8 cellular contexts compared by ENCODE assay signal in the genomic region with DNA sequence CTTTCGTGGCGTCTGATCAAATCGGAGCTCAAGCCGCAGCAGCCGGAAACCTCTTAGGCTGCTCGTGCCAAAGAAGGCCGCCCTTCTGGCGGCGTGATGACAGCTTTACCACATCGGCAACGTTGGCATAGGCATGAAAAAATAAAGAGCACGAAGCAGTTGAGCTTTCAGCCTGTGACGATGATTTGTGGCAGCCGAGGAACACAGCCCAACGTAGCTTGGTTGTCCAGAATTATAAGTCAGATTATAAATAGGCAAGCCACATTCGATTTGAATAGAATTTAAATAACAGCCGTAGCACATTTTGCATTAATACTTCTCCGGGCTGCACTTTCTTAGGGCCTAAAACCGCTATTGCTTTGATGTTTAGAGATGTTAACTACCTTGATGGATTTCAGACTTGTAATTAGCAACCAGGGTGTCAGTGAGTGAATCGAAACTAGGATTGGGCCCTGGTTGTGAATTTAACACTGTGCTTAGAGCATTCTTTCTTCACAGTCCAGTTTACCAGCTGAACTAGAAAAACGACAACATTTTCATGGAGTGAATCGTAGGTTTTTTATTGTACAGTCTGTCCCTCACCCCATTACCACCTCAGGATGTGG. TPM values are rescaled to one million over a fixed set of nuclear protein-coding genes. Genes with fewer than 3 reads are reported as not detected.
DNase-seq lines count a peak whose midpoint lies in the region; ATAC-seq and TF ChIP-seq lines count a peak whose summit lies in the region.

No MANE protein-coding gene starts in this region.

- H3K4me3 Mint-ChIP-seq in Caco-2 (ENCODE audit: unreplicated experiment) (peak overlapping the region; percentile 82), osteocyte (ENCODE audit: unreplicated experiment) (peak overlapping the region; percentile 98)

- H3K36me3 Mint-ChIP-seq in Caco-2 (ENCODE audit: insufficient read depth, unreplicated experiment) (peaks cover 29% of the 10 kb centered on the region), osteocyte (ENCODE audit: unreplicated experiment) (no peaks in the 10 kb centered on the region)

- H3K4me1 ChIP-seq in Caco-2 (0 out of 2 replicates have a peak, but pooled peaks cover 4% of the 10 kb centered on the region), SJCRH30 (no peaks in the 10 kb centered on the region), thymus (ENCODE audit: control insufficient read depth, insufficient read depth, low read length) (peaks cover 14% of the 10 kb centered on the region)

- H3K27me3 ChIP-seq in Caco-2 (replicated peaks; ENCODE audit: control insufficient read depth, insufficient read depth, low read length) (no peaks in the 10 kb centered on the region), SJCRH30 (no peaks in the 10 kb centered on the region), thymus (ENCODE audit: control insufficient read depth, insufficient read depth) (no peaks in the 10 kb centered on the region)

- H3K4me1 Mint-ChIP-seq in Caco-2 (ENCODE audit: low read depth, unreplicated experiment) (no peaks in the 10 kb centered on the region), osteocyte (ENCODE audit: unreplicated experiment) (peaks cover 36% of the 10 kb centered on the region)

- ATAC-seq in GM21723 (IDR thresholded peaks at IDR 0.05; ENCODE audit: unreplicated experiment) = peak; percentile 29

- DNase-seq in Caco-2 = peak; percentile 1 to 55
- peak; percentile 77 for DNase-seq in LoVo (ENCODE audit: low spot score)
- peak; percentile 73 to 79 for DNase-seq in SJCRH30
- DNase-seq in activated naive CD4-positive, alpha-beta T cell treated with Interleukin-2 at 50 U/mL for 16 hours = peak; percentile 79
- peak; percentile 69 for DNase-seq in glomerular endothelial cell (ENCODE audit: extremely low read depth, low read depth, low spot score)
- peak; percentile 87 for DNase-seq in osteocyte (ENCODE audit: extremely low spot score, unreplicated experiment)

- H3K9me3 ChIP-seq in Caco-2 (no peaks in the 10 kb centered on the region), SJCRH30 (replicated peaks) (no peaks in the 10 kb centered on the region), thymus (ENCODE audit: control insufficient read depth) (no peaks in the 10 kb centered on the region)

- H3K27ac ChIP-seq in SJCRH30 = peak overlapping the region; percentile 99
- H3K27ac ChIP-seq in thymus (ENCODE audit: low read depth) = peak overlapping the region; percentile 100

- 6% methylated on average over 22 of the region's 22 CpGs for WGBS in thymus

- intact Hi-C loops in Caco-2 (cut with micrococcal nuclease; ENCODE audit: unreplicated experiment) = loop anchor here (1.0 kb wide), 1 partner anchor 27 kb away; no protein-coding TSS in a partner anchor

- POLR2A ChIA-PET in Caco-2 (lab: Charles Lee) = interaction anchor here (0.5 to 3.8 kb wide), 6 partner anchors 10 to 449 kb away, joined by 3 to 64 read pairs (median 6); partner anchors contain the start of genes MAP7 and MTFR2

- H3K36me3 ChIP-seq in Caco-2 (ENCODE audit: control insufficient read depth, insufficient read depth, low read length) (no peaks in the 10 kb centered on the region), SJCRH30 (no peaks in the 10 kb centered on the region), thymus (ENCODE audit: control insufficient read depth, insufficient read depth) (no peaks in the 10 kb centered on the region)

- CTCF ChIA-PET in Caco-2 (lab: Charles Lee) = interaction anchor here (1.1 to 1.6 kb wide), 4 partner anchors 27 to 260 kb away, joined by 3 to 11 read pairs (median 6); partner anchors contain the start of gene MAP7

- H3K27me3 Mint-ChIP-seq in Caco-2 (ENCODE audit: insufficient read depth, unreplicated experiment) (no peaks in the 10 kb centered on the region), osteocyte (ENCODE audit: unreplicated experiment) (peaks cover 4% of the 10 kb centered on the region)

- H3K9me3 Mint-ChIP-seq in Caco-2 (ENCODE audit: unreplicated experiment) (no peaks in the 10 kb centered on the region), osteocyte (ENCODE audit: unreplicated experiment) (no peaks in the 10 kb centered on the region)

- H3K27ac Mint-ChIP-seq in Caco-2 (ENCODE audit: unreplicated experiment) = peak overlapping the region; percentile 99
- peak overlapping the region; percentile 99 for H3K27ac Mint-ChIP-seq in osteocyte (ENCODE audit: unreplicated experiment)

- TF ChIP-seq CTCF in Caco-2 (IDR thresholded peaks at IDR 0.05; ENCODE audit: insufficient read depth in 1 of 2, low read depth in 1 of 2, low read length in 1 of 2, severe bottlenecking in 1 of 2, unreplicated experiment in 1 of 2) = no peak
- TF ChIP-seq CTCF in osteocyte (IDR thresholded peaks at IDR 0.05) = no peak

- peak overlapping the region; percentile 58 for H3K4me3 ChIP-seq in Caco-2 (ENCODE audit: low read depth, low read length)
- peak overlapping the region; percentile 97 for H3K4me3 ChIP-seq in SJCRH30
- H3K4me3 ChIP-seq in thymus (ENCODE audit: low read length) = peak overlapping the region; percentile 93

- TSS peak; percentile 92 for BruUV-seq in Caco-2 (replicated peaks; lab: Mats Ljungman, UMichigan)

RNA-seq across cellular contexts. Expression of gene BCLAF1, which starts 0.9 kb away (rescaled TPM):
- total RNA-seq in Caco-2 (2022) = 178 and 182 TPM in 2 replicates
- total RNA-seq in SJCRH30 (2014; rRNA removed; shearing (Covaris generic)) = 193 and 207 TPM in 2 replicates
- 94.0 and 102 TPM in 2 replicates for total RNA-seq in glomerular endothelial cell
- 153 and 155 TPM in 2 replicates for total RNA-seq in osteocyte
- polyA plus RNA-seq in thymus = 44.6 TPM

RNA-seq across cellular contexts. Expression of gene MTFR2, which starts 40.4 kb away (rescaled TPM):
- total RNA-seq in Caco-2 (2022) = 15.1 and 18.5 TPM in 2 replicates
- total RNA-seq in SJCRH30 (2014; rRNA removed; shearing (Covaris generic)) = 9.4 and 11.8 TPM in 2 replicates
- 5.2 and 6.4 TPM in 2 replicates for total RNA-seq in glomerular endothelial cell
- total RNA-seq in osteocyte = 0.76 and 0.91 TPM in 2 replicates
- polyA plus RNA-seq in thymus = 4.4 TPM

Comparison
In these comparisons a context has a peak if more than half of its experiments do, and no peak if none do; other contexts are left out.
1. Peak in every context shown above with its lines: DNase-seq, ATAC-seq, H3K4me3 ChIP-seq and H3K27ac ChIP-seq.
2. DNase-seq: peak in every context shown above with its lines; median percentile 87 in osteocyte; 79 in activated naive CD4-positive, alpha-beta T cell treated with Interleukin-2 at 50 U/mL for 16 hours; 77 in LoVo; 76 in SJCRH30; 69 in glomerular endothelial cell; 28 in Caco-2.